ENCODE assay signal across 8 cellular contexts in the genomic region with DNA sequence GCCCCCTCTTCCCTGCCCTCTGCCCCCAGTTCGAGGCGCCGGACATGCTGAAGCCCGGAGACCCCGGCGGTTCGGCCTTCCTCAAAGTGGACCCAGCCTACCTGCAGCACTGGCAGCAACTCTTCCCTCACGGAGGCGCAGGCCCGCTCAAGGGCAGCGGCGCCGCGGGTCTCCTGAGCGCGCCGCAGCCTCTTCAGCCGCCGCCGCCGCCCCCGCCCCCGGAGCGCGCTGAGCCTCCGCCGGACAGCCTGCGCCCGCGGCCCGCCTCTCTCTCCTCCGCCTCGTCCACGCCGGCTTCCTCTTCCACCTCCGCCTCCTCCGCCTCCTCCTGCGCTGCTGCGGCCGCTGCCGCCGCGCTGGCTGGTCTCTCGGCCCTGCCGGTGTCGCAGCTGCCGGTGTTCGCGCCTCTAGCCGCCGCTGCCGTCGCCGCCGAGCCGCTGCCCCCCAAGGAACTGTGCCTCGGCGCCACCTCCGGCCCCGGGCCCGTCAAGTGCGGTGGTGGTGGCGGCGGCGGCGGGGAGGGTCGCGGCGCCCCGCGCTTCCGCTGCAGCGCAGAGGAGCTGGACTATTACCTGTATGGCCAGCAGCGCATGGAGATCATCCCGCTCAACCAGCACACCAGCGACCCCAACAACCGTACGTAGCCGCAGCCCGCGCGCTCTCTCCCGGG. TPM values are rescaled to one million over a fixed set of nuclear protein-coding genes. Genes with fewer than 3 reads are reported as not detected.
DNase-seq lines count a peak whose midpoint lies in the region; ATAC-seq and TF ChIP-seq lines count a peak whose summit lies in the region.

No MANE protein-coding gene starts in this region.

- in situ Hi-C loops in astrocyte of the spinal cord (cut with HindIII; ENCODE audit: low sequenced_read_pairs), result no loop called here

- H3K36me3 Mint-ChIP-seq in type B pancreatic cell, result no peaks in the 10 kb centered on the region

- intact Hi-C loops in left colon (cut with DNase I, micrococcal nuclease), result loop anchor here in 1 of 2 donors (5.0 kb wide), 1 partner anchor 53 kb away; a partner anchor contains a TSS

- H3K4me1 Mint-ChIP-seq in type B pancreatic cell (ENCODE audit: unreplicated experiment), result peaks cover 28% of the 10 kb centered on the region

- H3K27ac Mint-ChIP-seq in type B pancreatic cell, result no peak overlapping the region

- H3K27me3 Mint-ChIP-seq in type B pancreatic cell, result peaks cover 94% of the 10 kb centered on the region

- ATAC-seq in HG02885 (IDR thresholded peaks at IDR 0.05; ENCODE audit: poor library complexity, unreplicated experiment) (peak; percentile 51), left colon (peak; percentile 71)

- H3K9me3 Mint-ChIP-seq in type B pancreatic cell, result no peaks in the 10 kb centered on the region

- DNase-seq in COR-L47 (lab: John Stamatoyannopoulos, UW) (peak; percentile 14), astrocyte of the spinal cord (ENCODE audit: low read depth, low spot score) (no peak), left colon (peak in 1 of 2 donors; percentile 28), type B pancreatic cell (ENCODE audit: extremely low spot score, unreplicated experiment) (no peak), HuH-7.5 (ENCODE audit: low spot score) (no peak), SKM-1 treated with dmso at 0.1 percent for 144 hours (lab: John Stamatoyannopoulos, UW; ENCODE audit: unreplicated experiment) (no peak), HPDE6-E6E7 (ENCODE audit: extremely low spot score) (no peak)

- H3K4me3 Mint-ChIP-seq in type B pancreatic cell, result peak overlapping the region; percentile 82

- H3K4me3 ChIP-seq in astrocyte of the spinal cord (ENCODE audit: low read depth, low read length), result peak overlapping the region; percentile 29

- TF ChIP-seq CTCF in astrocyte of the spinal cord (IDR thresholded peaks at IDR 0.05; ENCODE audit: low read depth, low read length) (no peak), type B pancreatic cell (conservative IDR thresholded peaks at IDR 0.05) (no peak)

RNA-seq across cellular contexts. Expression of a gene that starts 1.1 kb away (rescaled TPM):
- total RNA-seq in left colon, result 1 to 10 TPM; 1.2 to 2.2 TPM
- total RNA-seq in type B pancreatic cell (ENCODE audit: low replicate concordance), result 1.1 and 3.2 TPM in 2 replicates

RNA-seq across cellular contexts. Expression of a gene that starts 53.6 kb away (rescaled TPM):
- total RNA-seq in left colon (10 to 100 TPM; 79.8 to 86.0 TPM), type B pancreatic cell (ENCODE audit: low replicate concordance) (23.4 and 57.7 TPM in 2 replicates)
